Comparison of ENCODE assay signal across 1 cellular context in genomic region chr16:81314603-81315270, GRCh38.
TF ChIP-seq lines count a peak whose summit lies in the region.

TSS of gene GAN (plus strand) at chr16:81314962. CDS start at chr16:81315114, 152 bp downstream.

TF ChIP-seq in HEK293, 187 proteins besides CTCF, POLR2A, EP300 and RAD21 (continued from another document and continues in another):
- peak; percentile 76 for TF ChIP-seq SP3 (tag by site-specific recombination; IDR thresholded peaks at IDR 0.05)
- TF ChIP-seq ZNF280C (tag by site-specific recombination; IDR thresholded peaks at IDR 0.05): no peak
- TF ChIP-seq TSHZ1 (tag by site-specific recombination; IDR thresholded peaks at IDR 0.05; ENCODE audit: borderline replicate concordance): no peak
- TF ChIP-seq ZSCAN16 (tag by site-specific recombination; IDR thresholded peaks at IDR 0.05): no peak
- no peak for TF ChIP-seq SCRT1 (tag by site-specific recombination; IDR thresholded peaks at IDR 0.05; ENCODE audit: borderline replicate concordance)
- no peak for TF ChIP-seq ZNF24 (tag by site-specific recombination; IDR thresholded peaks at IDR 0.05)
- TF ChIP-seq ZBTB11 (tag by site-specific recombination; conservative IDR thresholded peaks at IDR 0.05; ENCODE audit: low read depth): peak; percentile 84
- peak; percentile 16; the same call in 1 of the 2 replicates for TF ChIP-seq GLIS1 (tag by site-specific recombination; IDR thresholded peaks at IDR 0.05)
- TF ChIP-seq ZNF837 (tag by site-specific recombination; IDR thresholded peaks at IDR 0.05): no peak
- no peak for TF ChIP-seq TCF7L2 (IDR thresholded peaks at IDR 0.05; ENCODE audit: borderline replicate concordance, low read depth, low read length)
- no peak for TF ChIP-seq PRDM2 (tag by site-specific recombination; IDR thresholded peaks at IDR 0.05; ENCODE audit: borderline replicate concordance)
- no peak for TF ChIP-seq HOXA7 (CRISPR knock-in tag; IDR thresholded peaks at IDR 0.05; ENCODE audit: borderline replicate concordance)
- no peak for TF ChIP-seq SETDB1 (IDR thresholded peaks at IDR 0.05; ENCODE audit: insufficient read length, low read length)
- TF ChIP-seq ZNF513 (tag by site-specific recombination; IDR thresholded peaks at IDR 0.05): no peak
- TF ChIP-seq ZNF777 (tag by site-specific recombination; IDR thresholded peaks at IDR 0.05; ENCODE audit: borderline replicate concordance): no peak
- TF ChIP-seq ZNF664 (tag by site-specific recombination; IDR thresholded peaks at IDR 0.05): no peak
- peak; percentile 70 for TF ChIP-seq ZNF629 (tag by site-specific recombination; IDR thresholded peaks at IDR 0.05)
- no peak for TF ChIP-seq ZNF658 (tag by site-specific recombination; IDR thresholded peaks at IDR 0.05)
- no peak for TF ChIP-seq ZNF560 (tag by site-specific recombination; IDR thresholded peaks at IDR 0.05; ENCODE audit: borderline replicate concordance)
- no peak for TF ChIP-seq ZBTB48 (tag by site-specific recombination; IDR thresholded peaks at IDR 0.05)
- TF ChIP-seq ZBTB44 (tag by site-specific recombination; IDR thresholded peaks at IDR 0.05): no peak; the same call in 1 of the 2 replicates
- TF ChIP-seq ZNF423 (tag by site-specific recombination; IDR thresholded peaks at IDR 0.05): no peak
- TF ChIP-seq ZEB2 (tag by site-specific recombination; IDR thresholded peaks at IDR 0.05): peak; percentile 67; the same call in 1 of the 2 replicates
- no peak for TF ChIP-seq ZNF266 (tag by site-specific recombination; IDR thresholded peaks at IDR 0.05; ENCODE audit: low read depth)
- TF ChIP-seq ZBTB49 (tag by site-specific recombination; IDR thresholded peaks at IDR 0.05; ENCODE audit: low read depth): no peak
- TF ChIP-seq ZNF791 (tag by site-specific recombination; IDR thresholded peaks at IDR 0.05): no peak
- no peak for TF ChIP-seq ZFP69B (tag by site-specific recombination; IDR thresholded peaks at IDR 0.05)
- TF ChIP-seq YY2 (tag by site-specific recombination; IDR thresholded peaks at IDR 0.05): no peak
- no peak for TF ChIP-seq ZBTB6 (tag by site-specific recombination; IDR thresholded peaks at IDR 0.05)
- no peak for TF ChIP-seq ZBTB7A (tag by site-specific recombination; IDR thresholded peaks at IDR 0.05; ENCODE audit: low read depth)
- no peak for TF ChIP-seq REPIN1 (tag by site-specific recombination; IDR thresholded peaks at IDR 0.05; ENCODE audit: low read depth)
- no peak for TF ChIP-seq YY1 (tag by site-specific recombination; IDR thresholded peaks at IDR 0.05)
- TF ChIP-seq ZNF133 (tag by site-specific recombination; IDR thresholded peaks at IDR 0.05): no peak
